28 cellular contexts compared by ENCODE assay signal in the genomic region with DNA sequence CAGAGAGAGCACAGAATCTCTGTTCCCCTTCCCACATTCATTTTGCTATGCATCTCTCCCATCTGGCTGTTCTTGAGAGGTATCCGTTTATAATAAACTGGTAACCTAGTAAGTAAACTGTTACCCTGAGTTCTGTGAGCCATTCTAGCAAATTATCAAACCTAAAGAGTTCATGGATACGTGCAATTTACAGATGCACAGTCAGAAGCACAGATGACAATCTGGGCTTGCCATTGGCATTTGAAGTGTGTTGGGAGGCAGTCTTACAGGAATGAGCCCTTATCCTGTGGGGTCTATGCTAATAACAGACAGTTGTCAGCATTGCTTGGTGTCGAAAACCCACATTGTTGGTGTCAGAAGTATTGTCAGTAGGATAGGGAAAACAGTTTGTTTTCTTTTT.
"Had no signal": no experiment of that assay in that cellular context is flagged by ENCODE, and none has a peak within 500 bp of the region (broad histone marks: within the 10 kb centered on the region; RNA-seq: fewer than 3 reads in every experiment).

No MANE protein-coding gene starts in this region.

- H3K27me3 Mint-ChIP-seq: memory B cell; stimulated activated memory B cell treated with anti-CD40 and anti-IgM and Interleukin-4, amounts not matched to agents 10 μg/mL and 1 μg/mL and 100 μg/mL, for 72 hours; type B pancreatic cell had no signal

- DNase-seq: dermis blood vessel endothelial cell; effector memory CD4-positive, alpha-beta T cell; erythroblast; esophagus squamous epithelium; foreskin melanocyte; glutamatergic neuron; heart right ventricle; hippocampal formation; kidney; natural killer cell; occipital lobe; ovary; posterior cingulate gyrus; psoas muscle; right cardiac atrium; spleen; stimulated activated CD4-positive, alpha-beta T cell treated with anti-CD3 and anti-CD28 coated beads, Interleukin-4, amount 100 ng/mL, for 4 hours; stimulated activated naive CD8-positive, alpha-beta T cell treated with anti-CD3 and anti-CD28 coated beads, Interleukin-15, Interleukin-2, amounts not matched to agents 100 U/mL and 50 U/mL, for 24 hours; substantia nigra; testis; tibial artery had no signal

- H3K36me3 ChIP-seq: esophagus squamous epithelium, heart right ventricle, ovary, spleen, tibial artery had no signal

- H3K4me1 Mint-ChIP-seq: memory B cell; natural killer cell; stimulated activated memory B cell treated with anti-CD40 and anti-IgM and Interleukin-4, amounts not matched to agents 10 μg/mL and 1 μg/mL and 100 μg/mL, for 72 hours had no signal

- ATAC-seq: heart right ventricle; left lobe of liver; natural killer cell; psoas muscle; right cardiac atrium; stimulated activated memory B cell treated with anti-CD40 and anti-IgM and Interleukin-4, amounts not matched to agents 10 μg/mL and 1 μg/mL and 100 μg/mL, for 72 hours; stimulated activated naive CD8-positive, alpha-beta T cell treated with anti-CD3 and anti-CD28 coated beads, Interleukin-15, Interleukin-2, amounts not matched to agents 100 U/mL and 50 U/mL, for 24 hours had no signal

- H3K27ac ChIP-seq: coronary artery, esophagus squamous epithelium, heart right ventricle, ovary, psoas muscle, skin epidermis, spleen, testis, tibial artery had no signal

- H3K4me3 Mint-ChIP-seq: memory B cell; natural killer cell; stimulated activated memory B cell treated with anti-CD40 and anti-IgM and Interleukin-4, amounts not matched to agents 10 μg/mL and 1 μg/mL and 100 μg/mL, for 72 hours; type B pancreatic cell had no signal

- H3K4me3 ChIP-seq: coronary artery, esophagus squamous epithelium, heart right ventricle, lung, ovary, psoas muscle, skin epidermis, spleen, testis, tibial artery had no signal

- H3K9me3 ChIP-seq: esophagus squamous epithelium, ovary, psoas muscle, spleen, testis, tibial artery had no signal

- H3K27me3 ChIP-seq: esophagus squamous epithelium, heart right ventricle, ovary, spleen, testis, tibial artery had no signal

- H3K27ac Mint-ChIP-seq: memory B cell; natural killer cell; stimulated activated memory B cell treated with anti-CD40 and anti-IgM and Interleukin-4, amounts not matched to agents 10 μg/mL and 1 μg/mL and 100 μg/mL, for 72 hours; type B pancreatic cell had no signal

- H3K4me1 ChIP-seq: esophagus squamous epithelium, heart right ventricle, psoas muscle, spleen, testis, tibial artery had no signal

- H3K36me3 Mint-ChIP-seq: memory B cell; natural killer cell; stimulated activated memory B cell treated with anti-CD40 and anti-IgM and Interleukin-4, amounts not matched to agents 10 μg/mL and 1 μg/mL and 100 μg/mL, for 72 hours had no signal
